ENCODE assay signal across 13 cellular contexts in the genomic region with DNA sequence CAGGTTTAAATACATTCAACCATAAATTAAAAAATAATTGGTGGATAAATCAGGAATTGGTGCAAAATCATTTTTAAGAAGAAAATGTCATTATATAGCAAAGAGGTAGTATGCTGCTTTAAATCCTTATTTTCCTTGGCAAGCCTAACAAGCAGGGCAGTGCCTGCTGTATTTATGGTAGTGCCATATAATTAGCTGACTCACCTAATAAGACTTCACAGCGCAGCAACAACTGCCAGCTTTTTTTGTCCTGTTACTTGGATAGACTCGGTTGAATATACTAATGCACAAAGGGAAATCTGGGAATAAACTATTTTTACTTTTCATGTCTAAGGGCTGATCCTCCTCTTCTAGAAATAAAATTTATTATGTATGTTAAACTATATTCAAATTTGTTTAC.
DNase-seq lines count a peak whose midpoint lies in the region; ATAC-seq, FAIRE-seq and TF ChIP-seq lines count a peak whose summit lies in the region.
"Had no signal": no experiment of that assay in that cellular context is flagged by ENCODE, and none has a peak within 500 bp of the region (broad histone marks: within the 10 kb centered on the region; RNA-seq: fewer than 3 reads in every experiment).

No MANE protein-coding gene starts in this region.

- H2AFZ ChIP-seq in astrocyte (ENCODE audit: low read depth, low read length) (no peak overlapping the region), mesenchymal stem cell (ENCODE audit: low read depth, low read length) (no peak overlapping the region)

- H3K27ac ChIP-seq in astrocyte (ENCODE audit: low read depth, low read length) = no peak overlapping the region
- no peak overlapping the region for H3K27ac ChIP-seq in naive thymus-derived CD4-positive, alpha-beta T cell (ENCODE audit: low read depth, low read length)
- no peak overlapping the region for H3K27ac ChIP-seq in mesenchymal stem cell (ENCODE audit: low read length, poor library complexity, severe bottlenecking)
- H3K27ac ChIP-seq: ascending aorta, thoracic aorta had no signal

- H2BK120ac ChIP-seq in mesenchymal stem cell (ENCODE audit: low read depth, low read length) = no peak overlapping the region

- WGBS in mesenchymal stem cell = no CpG with 5 or more reads among the region's 2 CpGs

- H3K36me3 Mint-ChIP-seq in astrocyte (ENCODE audit: low read depth, unreplicated experiment) = no peaks in the 10 kb centered on the region
- no peaks in the 10 kb centered on the region for H3K36me3 Mint-ChIP-seq in naive thymus-derived CD4-positive, alpha-beta T cell
- H3K36me3 Mint-ChIP-seq: CD4-positive, alpha-beta memory T cell had no signal

- no peak overlapping the region for H2BK5ac ChIP-seq in mesenchymal stem cell (ENCODE audit: low read depth, low read length, poor library complexity, severe bottlenecking)

- H3K9ac ChIP-seq in astrocyte (ENCODE audit: low read length) = no peak overlapping the region
- H3K9ac ChIP-seq in mesenchymal stem cell (ENCODE audit: low read length) = no peak overlapping the region

- H3K79me1 ChIP-seq in mesenchymal stem cell (replicated peaks; ENCODE audit: low read length, poor library complexity, severe bottlenecking) = no peaks in the 10 kb centered on the region

- no peak overlapping the region for H3K4me3 Mint-ChIP-seq in astrocyte (ENCODE audit: unreplicated experiment)
- H3K4me3 Mint-ChIP-seq in naive thymus-derived CD4-positive, alpha-beta T cell = no peak overlapping the region
- H3K4me3 Mint-ChIP-seq: CD4-positive, alpha-beta memory T cell had no signal

- TF ChIP-seq CTCF in astrocyte (IDR thresholded peaks at IDR 0.05; ENCODE audit: insufficient read depth, low read depth, low read length) = no peak

- CTCF ChIA-PET in naive thymus-derived CD4-positive, alpha-beta T cell (lab: Charles Lee) = no interaction called here

- H3K36me3 ChIP-seq in astrocyte (ENCODE audit: insufficient read depth, low read length) (no peaks in the 10 kb centered on the region), mesenchymal stem cell (ENCODE audit: control insufficient read depth in 1 of 2, insufficient read depth in 2 of 2, low read depth in 1 of 2, low read length in 2 of 2) (no peaks in the 10 kb centered on the region)
- no peaks in the 10 kb centered on the region for H3K36me3 ChIP-seq in naive thymus-derived CD4-positive, alpha-beta T cell (ENCODE audit: control insufficient read depth in 2 of 3, insufficient read depth in 3 of 3, low read length in 3 of 3)
- H3K36me3 ChIP-seq: ascending aorta, thoracic aorta had no signal

- no peak overlapping the region for H2AK5ac ChIP-seq in mesenchymal stem cell (ENCODE audit: low read length, severe bottlenecking)

- intact Hi-C loops in naive thymus-derived CD4-positive, alpha-beta T cell (cut with micrococcal nuclease) = no loop called here

- H3K27me3 Mint-ChIP-seq in astrocyte (ENCODE audit: low read depth, unreplicated experiment) = no peaks in the 10 kb centered on the region
- peaks cover 0 to 10% (median 4%) of the 10 kb centered on the region in 5 donors for H3K27me3 Mint-ChIP-seq in naive thymus-derived CD4-positive, alpha-beta T cell
- H3K27me3 Mint-ChIP-seq: progenitor cell of endocrine pancreas had no signal

- no peaks in the 10 kb centered on the region for H3K79me2 ChIP-seq in astrocyte (ENCODE audit: insufficient read depth, low read length)

- no peak overlapping the region for H3K14ac ChIP-seq in mesenchymal stem cell (ENCODE audit: low read length in 2 of 2)

- no peak overlapping the region for H2BK15ac ChIP-seq in mesenchymal stem cell (ENCODE audit: low read depth, poor library complexity, severe bottlenecking)

- peak; percentile 43 for DNase-seq in Daoy (ENCODE audit: low read depth)
- DNase-seq in M059J (ENCODE audit: low read depth) = peak; percentile 80
- peak; percentile 51 for DNase-seq in astrocyte (ENCODE audit: low read depth)
- DNase-seq in kidney glomerular epithelial cell (lab: John Stamatoyannopoulos, UW) = peak; percentile 48
- DNase-seq in naive thymus-derived CD4-positive, alpha-beta T cell = no peak
- no peak for DNase-seq in HUDEP-2 (lab: John Stamatoyannopoulos, UW; ENCODE audit: unreplicated experiment in 76 of 76)
- DNase-seq in mesenchymal stem cell = no peak
- DNase-seq in GF-D8 (lab: John Stamatoyannopoulos, UW) = no peak
- DNase-seq: CD4-positive, alpha-beta memory T cell; foreskin melanocyte had no signal

- H3K9me3 ChIP-seq in astrocyte (ENCODE audit: insufficient read depth, low read depth, low read length) (no peaks in the 10 kb centered on the region), mesenchymal stem cell (ENCODE audit: control insufficient read depth, low read length) (no peaks in the 10 kb centered on the region)
- no peaks in the 10 kb centered on the region for H3K9me3 ChIP-seq in naive thymus-derived CD4-positive, alpha-beta T cell (ENCODE audit: control insufficient read depth in 2 of 3, low read length in 3 of 3)
- H3K9me3 ChIP-seq: ascending aorta, thoracic aorta had no signal

- no peak overlapping the region for H2BK12ac ChIP-seq in mesenchymal stem cell (ENCODE audit: low read length in 2 of 2)

- no peak overlapping the region for H3K4ac ChIP-seq in mesenchymal stem cell (ENCODE audit: low read depth in 1 of 2, low read length in 2 of 2)

- no peaks in the 10 kb centered on the region for H4K20me1 ChIP-seq in astrocyte (ENCODE audit: insufficient read depth, low read length)

- H3K4me3 ChIP-seq in astrocyte (ENCODE audit: insufficient read depth, low read depth, low read length) (no peak overlapping the region), mesenchymal stem cell (ENCODE audit: insufficient read depth in 1 of 2, low read depth in 1 of 2, low read length in 2 of 2) (no peak overlapping the region)
- no peak overlapping the region for H3K4me3 ChIP-seq in naive thymus-derived CD4-positive, alpha-beta T cell (ENCODE audit: low read length)
- H3K4me3 ChIP-seq: ascending aorta, thoracic aorta had no signal

- H3K4me1 Mint-ChIP-seq in astrocyte (ENCODE audit: low read depth, unreplicated experiment) = no peaks in the 10 kb centered on the region
- H3K4me1 Mint-ChIP-seq in naive thymus-derived CD4-positive, alpha-beta T cell = no peaks in the 10 kb centered on the region
- H3K4me1 Mint-ChIP-seq: CD4-positive, alpha-beta memory T cell had no signal

- H3K27me3 ChIP-seq in astrocyte (ENCODE audit: insufficient read depth, low read length) = no peaks in the 10 kb centered on the region
- no peaks in the 10 kb centered on the region for H3K27me3 ChIP-seq in naive thymus-derived CD4-positive, alpha-beta T cell (ENCODE audit: control insufficient read depth in 2 of 2, insufficient read depth in 2 of 2, low read length in 2 of 2)
- H3K27me3 ChIP-seq in mesenchymal stem cell (ENCODE audit: control insufficient read depth in 1 of 2, insufficient read depth in 1 of 2, low read length in 2 of 2) = no peaks in the 10 kb centered on the region
- H3K27me3 ChIP-seq: ascending aorta had no signal

- H3K4me1 ChIP-seq in astrocyte (ENCODE audit: insufficient read depth, low read length) (no peaks in the 10 kb centered on the region), mesenchymal stem cell (ENCODE audit: control insufficient read depth, insufficient read depth, low read depth, low read length) (no peaks in the 10 kb centered on the region)
- H3K4me1 ChIP-seq in naive thymus-derived CD4-positive, alpha-beta T cell (ENCODE audit: control insufficient read depth in 2 of 2, insufficient read depth in 2 of 2, low read length in 2 of 2) = no peaks in the 10 kb centered on the region
- H3K4me1 ChIP-seq: ascending aorta had no signal

- no peak overlapping the region for H4K8ac ChIP-seq in mesenchymal stem cell (ENCODE audit: low read length)

- H3K27ac Mint-ChIP-seq in astrocyte (ENCODE audit: unreplicated experiment) = no peak overlapping the region
- H3K27ac Mint-ChIP-seq in naive thymus-derived CD4-positive, alpha-beta T cell = no peak overlapping the region
- H3K27ac Mint-ChIP-seq: CD4-positive, alpha-beta memory T cell; progenitor cell of endocrine pancreas had no signal

- H3K4me2 ChIP-seq in astrocyte (ENCODE audit: low read length) (no peak overlapping the region), mesenchymal stem cell (ENCODE audit: low read length, poor library complexity, severe bottlenecking) (no peak overlapping the region)

- no peak overlapping the region for H3K18ac ChIP-seq in mesenchymal stem cell (ENCODE audit: low read depth in 1 of 2, low read length in 2 of 2)

- FAIRE-seq in astrocyte (lab: Jason Lieb, UNC) = no peak

- no peak overlapping the region for H3K23ac ChIP-seq in mesenchymal stem cell (ENCODE audit: low read length in 2 of 2)

- H3K9me3 Mint-ChIP-seq in astrocyte (ENCODE audit: unreplicated experiment) = no peaks in the 10 kb centered on the region
- peaks cover 0 to 7% (median 0%) of the 10 kb centered on the region in 11 donors for H3K9me3 Mint-ChIP-seq in naive thymus-derived CD4-positive, alpha-beta T cell

- H4K91ac ChIP-seq in mesenchymal stem cell (ENCODE audit: low read length) = no peak overlapping the region

- POLR2A ChIA-PET in naive thymus-derived CD4-positive, alpha-beta T cell (lab: Charles Lee) = no interaction called here

- ATAC-seq in naive thymus-derived CD4-positive, alpha-beta T cell = no peak

Comparison
In these comparisons a context has a peak if more than half of its experiments do, and no peak if none do; other contexts are left out.
1. DNase-seq: peak in Daoy (single experiment), M059J (single experiment), astrocyte (single experiment) and kidney glomerular epithelial cell (single experiment); none in naive thymus-derived CD4-positive, alpha-beta T cell (0 of 9), HUDEP-2 (0 of 76), mesenchymal stem cell (single experiment) and GF-D8 (single experiment).